ENCODE assay signal across 10 cellular contexts in genomic region chr11:79160786-79161403, GRCh38.
DNase-seq lines count a peak whose midpoint lies in the region; ATAC-seq and TF ChIP-seq lines count a peak whose summit lies in the region.
"Had no signal": no experiment of that assay in that cellular context is flagged by ENCODE, and none has a peak within 500 bp of the region (broad histone marks: within the 10 kb centered on the region; RNA-seq: fewer than 3 reads in every experiment).

No MANE protein-coding gene starts in this region.

- H3K4me3 ChIP-seq in BLaER1 (no peak overlapping the region), GM23248 (no peak overlapping the region)

- H3K27ac ChIP-seq in BLaER1 (no peak overlapping the region), GM23248 (no peak overlapping the region), VCaP (no peak overlapping the region)

- no peaks in the 10 kb centered on the region for H3K9me3 Mint-ChIP-seq in activated CD8-positive, alpha-beta T cell treated with anti-CD3 and anti-CD28 coated beads for 36 hours
- H3K9me3 Mint-ChIP-seq in natural killer cell, result peaks cover 0 to 2% of the 10 kb centered on the region in 2 donors

- H3K4me3 Mint-ChIP-seq in activated CD8-positive, alpha-beta T cell treated with anti-CD3 and anti-CD28 coated beads for 36 hours, result no peak overlapping the region
- H3K4me3 Mint-ChIP-seq in natural killer cell, result no peak overlapping the region

- POLR2A ChIA-PET in activated CD8-positive, alpha-beta T cell treated with anti-CD3 and anti-CD28 coated beads for 36 hours (lab: Charles Lee), result no interaction called here

- 14 to 17% methylated on average over 5 of the region's 5 CpGs for WGBS in GM23248 (ENCODE audit: low coverage in 1 of 2, low lambda C conversion rate in 2 of 2, missing lambda C conversion rate in 2 of 2), 2 experiments

- in situ Hi-C loops in GM23248 (cut with MboI), result no loop called here

- H3K27me3 ChIP-seq in BLaER1 (no peaks in the 10 kb centered on the region), GM23248 (replicated peaks; ENCODE audit: insufficient read depth) (no peaks in the 10 kb centered on the region)

- H2AFZ ChIP-seq in GM23248, result no peak overlapping the region

- H3K27me3 Mint-ChIP-seq in activated CD8-positive, alpha-beta T cell treated with anti-CD3 and anti-CD28 coated beads for 36 hours, result no peaks in the 10 kb centered on the region
- H3K27me3 Mint-ChIP-seq in natural killer cell (ENCODE audit: low read depth in 2 of 2), result peaks cover 0 to 3% of the 10 kb centered on the region in 2 donors

- no peaks in the 10 kb centered on the region for H4K20me1 ChIP-seq in BLaER1
- no peaks in the 10 kb centered on the region for H4K20me1 ChIP-seq in GM23248 (ENCODE audit: insufficient read depth)

- CTCF ChIA-PET in activated CD8-positive, alpha-beta T cell treated with anti-CD3 and anti-CD28 coated beads for 36 hours (lab: Charles Lee), result no interaction called here

- peak; percentile 66 for TF ChIP-seq CTCF in VCaP (conservative IDR thresholded peaks at IDR 0.05)
- no peak for TF ChIP-seq CTCF in activated CD8-positive, alpha-beta T cell treated with anti-CD3 and anti-CD28 coated beads for 36 hours (IDR thresholded peaks at IDR 0.05)
- no peak for TF ChIP-seq CTCF in natural killer cell (IDR thresholded peaks at IDR 0.05)

- H3F3A ChIP-seq in GM23248 (ENCODE audit: insufficient read depth), result no peaks in the 10 kb centered on the region

- H3K9me3 ChIP-seq in BLaER1 (no peaks in the 10 kb centered on the region), GM23248 (ENCODE audit: low read depth) (no peaks in the 10 kb centered on the region)

- no peak overlapping the region for H3K27ac Mint-ChIP-seq in activated CD8-positive, alpha-beta T cell treated with anti-CD3 and anti-CD28 coated beads for 36 hours
- no peak overlapping the region for H3K27ac Mint-ChIP-seq in natural killer cell

- no peaks in the 10 kb centered on the region for H3K79me2 ChIP-seq in GM23248 (ENCODE audit: insufficient read depth)

- peak; percentile 53 for DNase-seq in GM23248
- DNase-seq in left lobe of liver (ENCODE audit: low spot score), result no peak
- no peak for DNase-seq in activated CD4-positive, alpha-beta T cell treated with anti-CD3 and anti-CD28 coated beads for 1 hour
- DNase-seq in activated CD8-positive, alpha-beta T cell treated with anti-CD3 and anti-CD28 coated beads for 36 hours, result no peak
- no peak for DNase-seq in stimulated activated CD4-positive, alpha-beta T cell treated with anti-CD3 and anti-CD28 coated beads, Interleukin-1b, Interleukin-23, amount 100 ng/mL, for 48 hours
- no peak for DNase-seq in natural killer cell
- DNase-seq: central memory CD4-positive, alpha-beta T cell; SHP77 treated with DMSO at 0.1 percent for 48 hours had no signal

- H3K4me2 ChIP-seq in BLaER1 (peak overlapping the region; percentile 23; the same call in 1 of the 2 replicates), GM23248 (ENCODE audit: unreplicated experiment) (no peak overlapping the region)

- no peaks in the 10 kb centered on the region for H3K36me3 ChIP-seq in BLaER1
- H3K36me3 ChIP-seq in GM23248 (ENCODE audit: low read depth), result no peaks in the 10 kb centered on the region

- ATAC-seq in left lobe of liver, result peak; percentile 57
- ATAC-seq in activated CD8-positive, alpha-beta T cell treated with anti-CD3 and anti-CD28 coated beads for 36 hours, result no peak
- no peak for ATAC-seq in natural killer cell

- H3K4me1 ChIP-seq in BLaER1 (peaks cover 17% of the 10 kb centered on the region), GM23248 (ENCODE audit: insufficient read depth) (no peaks in the 10 kb centered on the region)

- H3K36me3 Mint-ChIP-seq in activated CD8-positive, alpha-beta T cell treated with anti-CD3 and anti-CD28 coated beads for 36 hours (ENCODE audit: low read depth), result no peaks in the 10 kb centered on the region
- H3K36me3 Mint-ChIP-seq in natural killer cell, result no peaks in the 10 kb centered on the region

- intact Hi-C loops in activated CD8-positive, alpha-beta T cell treated with anti-CD3 and anti-CD28 coated beads for 36 hours (cut with micrococcal nuclease), result no loop called here
- intact Hi-C loops in natural killer cell (cut with micrococcal nuclease), result no loop called here

- H3K9me2 ChIP-seq in GM23248 (ENCODE audit: insufficient read depth), result no peaks in the 10 kb centered on the region

- H3K9ac ChIP-seq in BLaER1, result no peak overlapping the region
- H3K9ac ChIP-seq in GM23248, result no peak overlapping the region

- no peaks in the 10 kb centered on the region for H3K4me1 Mint-ChIP-seq in activated CD8-positive, alpha-beta T cell treated with anti-CD3 and anti-CD28 coated beads for 36 hours (ENCODE audit: low read depth)
- no peaks in the 10 kb centered on the region for H3K4me1 Mint-ChIP-seq in natural killer cell
